ENCODE assay signal across 11 cellular contexts in the genomic region with DNA sequence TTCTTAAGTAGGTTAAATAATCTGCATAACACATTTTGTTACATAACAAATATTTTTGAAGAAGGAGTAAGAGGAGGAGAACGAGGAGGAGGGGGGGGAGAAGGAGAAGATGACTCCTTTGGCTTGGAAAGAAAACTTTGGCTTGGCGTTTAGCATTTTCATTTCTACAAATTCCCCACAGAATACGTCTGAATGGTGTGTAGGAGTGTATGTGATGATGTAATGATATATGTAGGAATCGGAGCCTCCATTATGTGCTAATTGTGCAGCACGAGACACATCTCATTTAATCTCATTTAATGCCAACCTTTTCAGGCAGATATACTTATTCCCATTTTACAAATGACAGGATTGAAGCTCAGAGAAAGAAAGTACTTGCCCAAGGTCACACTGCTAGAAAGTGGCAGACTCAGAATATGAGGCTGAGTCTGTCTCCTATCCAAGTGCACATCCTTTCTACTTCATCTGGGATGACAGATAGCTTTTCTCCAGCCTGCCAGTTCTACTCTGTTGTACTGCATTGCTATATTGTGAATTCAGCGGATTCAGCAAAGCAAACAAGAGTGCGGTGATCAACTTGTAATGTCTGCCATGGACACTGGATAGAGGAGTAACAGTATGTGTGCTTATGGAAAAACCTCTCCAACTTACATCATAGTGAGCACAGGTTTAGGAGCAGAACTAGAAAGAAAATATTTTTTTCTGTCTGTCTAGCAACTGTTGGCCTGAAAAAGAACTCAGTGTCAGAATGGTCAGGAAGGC. TPM values are rescaled to one million over a fixed set of nuclear protein-coding genes. Genes with fewer than 3 reads are reported as not detected.
DNase-seq lines count a peak whose midpoint lies in the region; ATAC-seq and TF ChIP-seq lines count a peak whose summit lies in the region.
"Had no signal": no experiment of that assay in that cellular context is flagged by ENCODE, and none has a peak within 500 bp of the region (broad histone marks: within the 10 kb centered on the region; RNA-seq: fewer than 3 reads in every experiment).

No MANE protein-coding gene starts in this region.

- H3K9me3 ChIP-seq in esophagus muscularis mucosa, result no peaks in the 10 kb centered on the region
- H3K9me3 ChIP-seq in mucosa of stomach (ENCODE audit: control insufficient read depth, low read length), result no peaks in the 10 kb centered on the region
- H3K9me3 ChIP-seq in thyroid gland, result no peaks in the 10 kb centered on the region
- H3K9me3 ChIP-seq in effector memory CD4-positive, alpha-beta T cell (ENCODE audit: control insufficient read depth, low read length), result no peaks in the 10 kb centered on the region

- WGBS in esophagus muscularis mucosa, result 71% methylated on average over 7 of the region's 7 CpGs
- WGBS in thyroid gland, 2 donors, result 82 to 85% methylated on average over 7 of the region's 7 CpGs

- H3K36me3 ChIP-seq in esophagus muscularis mucosa (no peaks in the 10 kb centered on the region), mucosa of stomach (ENCODE audit: control insufficient read depth, insufficient read depth, low read length) (no peaks in the 10 kb centered on the region), thyroid gland (no peaks in the 10 kb centered on the region)
- H3K36me3 ChIP-seq in effector memory CD4-positive, alpha-beta T cell (ENCODE audit: control insufficient read depth, insufficient read depth, low read length), result no peaks in the 10 kb centered on the region

- H3K9ac ChIP-seq in mucosa of stomach (ENCODE audit: low read length), result peak overlapping the region; percentile 2

- no peak for TF ChIP-seq CTCF in esophagus muscularis mucosa (IDR thresholded peaks at IDR 0.05)
- TF ChIP-seq CTCF in thyroid gland (IDR thresholded peaks at IDR 0.05), result no peak

- TF ChIP-seq POLR2A in esophagus muscularis mucosa (IDR thresholded peaks at IDR 0.05; ENCODE audit: low read depth) (no peak), thyroid gland (IDR thresholded peaks at IDR 0.05) (no peak)

- DNase-seq in SHP77 treated with DMSO at 0.1 percent for 48 hours (lab: John Stamatoyannopoulos, UW) (peak; percentile 61), esophagus muscularis mucosa (ENCODE audit: extremely low spot score) (no peak), thyroid gland (no peak), NCI-H1930 (lab: John Stamatoyannopoulos, UW) (no peak)
- DNase-seq in effector memory CD4-positive, alpha-beta T cell, result no peak
- DNase-seq: activated CD4-positive, alpha-beta T cell treated with anti-CD3 and anti-CD28 coated beads for 4 hours; activated naive CD8-positive, alpha-beta T cell treated with anti-CD3 and anti-CD28 coated beads, Interleukin-2, amount 10 ng/mL, durations not matched to agents 7 days and 5 days; NCI-H1092; stimulated activated CD4-positive, alpha-beta T cell treated with anti-CD3 and anti-CD28 coated beads, Interleukin-4, amount 100 ng/mL, for 4 hours had no signal

- H3K4me1 ChIP-seq in esophagus muscularis mucosa (peaks cover 33 to 55% (median 53%) of the 10 kb centered on the region in 4 donors), mucosa of stomach (ENCODE audit: control insufficient read depth, insufficient read depth, low read length) (peaks cover 36% of the 10 kb centered on the region), thyroid gland (peaks cover 25 to 49% of the 10 kb centered on the region in 2 donors)
- peaks cover 15% of the 10 kb centered on the region for H3K4me1 ChIP-seq in effector memory CD4-positive, alpha-beta T cell (ENCODE audit: control insufficient read depth, insufficient read depth, low read length, poor library complexity, severe bottlenecking)

- H3K27ac ChIP-seq in esophagus muscularis mucosa (replicated peaks in 1 of 4) (peak overlapping the region; percentile 83 to 92 (median 86)), thyroid gland (peak overlapping the region; percentile 97 to 99 (median 97))
- H3K27ac ChIP-seq in effector memory CD4-positive, alpha-beta T cell (ENCODE audit: insufficient read depth, low read length, poor library complexity, severe bottlenecking), result no peak overlapping the region

- no peaks in the 10 kb centered on the region for H3K27me3 ChIP-seq in esophagus muscularis mucosa
- H3K27me3 ChIP-seq in mucosa of stomach (ENCODE audit: control insufficient read depth, insufficient read depth, low read length), result no peaks in the 10 kb centered on the region
- no peaks in the 10 kb centered on the region for H3K27me3 ChIP-seq in thyroid gland
- H3K27me3 ChIP-seq in effector memory CD4-positive, alpha-beta T cell (replicated peaks; ENCODE audit: control insufficient read depth, insufficient read depth, low read length, poor library complexity, severe bottlenecking), result no peaks in the 10 kb centered on the region

- H3K4me3 ChIP-seq in esophagus muscularis mucosa (no peak overlapping the region), mucosa of stomach (ENCODE audit: low read length) (no peak overlapping the region), thyroid gland (replicated peaks in 1 of 3) (no peak overlapping the region)
- no peak overlapping the region for H3K4me3 ChIP-seq in effector memory CD4-positive, alpha-beta T cell (ENCODE audit: insufficient read depth, low read depth, low read length, poor library complexity, severe bottlenecking)

- no peak for ATAC-seq in GM18858 (IDR thresholded peaks at IDR 0.05; ENCODE audit: unreplicated experiment)

- no peak for TF ChIP-seq EP300 in esophagus muscularis mucosa (IDR thresholded peaks at IDR 0.05)

- intact Hi-C loops in esophagus muscularis mucosa (cut with DNase I) (loop anchor here (5.0 kb wide), 1 partner anchor 79 kb away; the partner anchor contains the start of gene ALDH3A2), thyroid gland (cut with DNase I) (no loop called here)

RNA-seq across cellular contexts. Expression of gene SLC47A2, which starts 10.4 kb away (rescaled TPM):
- total RNA-seq in esophagus muscularis mucosa (not detected), thyroid gland (1 to 10 TPM in 1 of 4 donors, under 1 TPM in 1, not detected in 2; 0.45 to 1.4 TPM)
- total RNA-seq: activated naive CD8-positive, alpha-beta T cell treated with anti-CD3 and anti-CD28 coated beads, Interleukin-2, amount 10 ng/mL, durations not matched to agents 7 days and 5 days had no signal

RNA-seq across cellular contexts. Expression of gene ALDH3A1, which starts 21.3 kb away (rescaled TPM):
- 1 to 10 TPM in 1 of 4 donors, under 1 TPM in 2, not detected in 1; 0.17 to 1.9 (median 0.42) TPM for total RNA-seq in esophagus muscularis mucosa
- 1 to 10 TPM in 2 of 4 donors, under 1 TPM in 1, not detected in 1; 0.94 to 1.6 (median 1.1) TPM for total RNA-seq in thyroid gland
- total RNA-seq: activated naive CD8-positive, alpha-beta T cell treated with anti-CD3 and anti-CD28 coated beads, Interleukin-2, amount 10 ng/mL, durations not matched to agents 7 days and 5 days had no signal
